ENCODE assay signal across 8 cellular contexts in the genomic region with DNA sequence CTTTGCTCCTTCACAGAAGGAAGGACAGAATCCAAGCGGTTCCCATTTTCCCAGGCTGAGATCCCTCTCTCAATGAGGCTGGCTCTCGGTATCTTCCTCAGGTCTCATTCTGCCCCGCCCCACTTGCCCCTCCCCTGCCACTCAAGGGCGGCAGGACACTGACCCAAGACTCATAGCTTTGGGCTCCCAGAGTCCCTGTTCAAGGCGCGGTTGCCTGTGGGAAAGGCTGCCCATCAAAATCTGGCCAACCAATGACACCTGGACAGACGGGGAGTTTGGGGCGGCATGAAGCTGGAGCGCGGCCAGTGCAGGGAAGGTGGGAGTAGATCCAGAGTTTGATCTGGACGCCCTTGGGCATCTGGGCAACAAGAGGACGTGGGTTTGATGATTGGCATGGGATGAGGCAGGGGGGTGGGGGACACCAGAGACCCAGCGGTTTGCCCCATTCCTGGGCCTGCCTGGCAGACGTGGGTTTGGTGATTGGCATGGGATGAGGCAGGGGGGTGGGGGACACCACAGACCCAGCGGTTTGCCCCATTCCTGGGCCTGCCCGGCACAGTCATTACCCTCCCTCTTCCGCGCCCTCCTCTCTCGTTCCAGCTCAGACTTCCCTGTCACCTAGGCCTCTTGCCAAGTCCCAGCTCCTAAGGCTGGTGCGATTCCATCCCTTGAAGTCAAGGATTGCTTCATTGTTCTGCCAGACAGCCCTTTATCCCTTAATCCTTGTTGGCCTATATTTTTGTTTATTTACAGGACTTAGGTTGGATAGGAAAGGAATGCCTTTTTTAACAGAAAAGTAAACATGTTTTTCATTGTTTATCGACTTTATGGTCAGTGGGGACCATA.
DNase-seq lines count a peak whose midpoint lies in the region; ATAC-seq and FAIRE-seq lines count a peak whose summit lies in the region.

No MANE protein-coding gene starts in this region.

- no peak overlapping the region for H3K23ac ChIP-seq in mesenchymal stem cell (ENCODE audit: low read length in 2 of 2)

- H3K9ac ChIP-seq in mesenchymal stem cell (ENCODE audit: low read length), result peak overlapping the region; percentile 91

- H3K4me3 Mint-ChIP-seq in stimulated activated naive CD8-positive, alpha-beta T cell treated with anti-CD3 and anti-CD28 coated beads, Interleukin-15, amount 100 ng/mL, for 72 hours, result peak overlapping the region in 1 of 2 donors; percentile 22

- H2AK5ac ChIP-seq in mesenchymal stem cell (ENCODE audit: low read length, severe bottlenecking), result peak overlapping the region; percentile 34

- peaks cover 19% of the 10 kb centered on the region for H3K4me1 ChIP-seq in mesenchymal stem cell (ENCODE audit: control insufficient read depth, insufficient read depth, low read depth, low read length)

- peak overlapping the region; percentile 86 to 88 for H3K18ac ChIP-seq in mesenchymal stem cell (ENCODE audit: low read depth in 1 of 2, low read length in 2 of 2)

- peak overlapping the region; percentile 0 to 86 for H3K4ac ChIP-seq in mesenchymal stem cell (ENCODE audit: low read depth in 1 of 2, low read length in 2 of 2)

- peaks cover 0 to 6% of the 10 kb centered on the region in 2 donors for H3K9me3 Mint-ChIP-seq in stimulated activated naive CD8-positive, alpha-beta T cell treated with anti-CD3 and anti-CD28 coated beads, Interleukin-15, amount 100 ng/mL, for 72 hours

- H2AFZ ChIP-seq in mesenchymal stem cell (ENCODE audit: low read depth, low read length), result no peak overlapping the region

- peak overlapping the region; percentile 93 for H4K91ac ChIP-seq in mesenchymal stem cell (ENCODE audit: low read length)

- H2BK120ac ChIP-seq in mesenchymal stem cell (ENCODE audit: low read depth, low read length), result peak overlapping the region; percentile 90

- peak overlapping the region; percentile 38 to 68 for H2BK12ac ChIP-seq in mesenchymal stem cell (ENCODE audit: low read length in 2 of 2)

- H4K8ac ChIP-seq in mesenchymal stem cell (ENCODE audit: low read length), result peak overlapping the region; percentile 9

- no peak for ATAC-seq in stimulated activated naive CD8-positive, alpha-beta T cell treated with anti-CD3 and anti-CD28 coated beads, Interleukin-15, amount 100 ng/mL, for 72 hours
- no peak for ATAC-seq in HG02884 (IDR thresholded peaks at IDR 0.05; ENCODE audit: unreplicated experiment)

- H3K27ac ChIP-seq in mesenchymal stem cell (ENCODE audit: low read length, poor library complexity, severe bottlenecking), result peak overlapping the region; percentile 37

- H2BK15ac ChIP-seq in mesenchymal stem cell (ENCODE audit: low read depth, poor library complexity, severe bottlenecking), result peak overlapping the region; percentile 21

- FAIRE-seq in urothelium cell line (lab: Jason Lieb, UNC), result peak; percentile 74

- H3K4me2 ChIP-seq in mesenchymal stem cell (ENCODE audit: low read length, poor library complexity, severe bottlenecking), result peak overlapping the region; percentile 91

- no peak overlapping the region for H2BK5ac ChIP-seq in mesenchymal stem cell (ENCODE audit: low read depth, low read length, poor library complexity, severe bottlenecking)

- peaks cover 61% of the 10 kb centered on the region for H3K4me1 Mint-ChIP-seq in stimulated activated naive CD8-positive, alpha-beta T cell treated with anti-CD3 and anti-CD28 coated beads, Interleukin-15, amount 100 ng/mL, for 72 hours

- peaks cover 2% of the 10 kb centered on the region for H3K79me1 ChIP-seq in mesenchymal stem cell (replicated peaks; ENCODE audit: low read length, poor library complexity, severe bottlenecking)

- H3K14ac ChIP-seq in mesenchymal stem cell (ENCODE audit: low read length in 2 of 2), result no peak overlapping the region

- no peaks in the 10 kb centered on the region for H3K27me3 Mint-ChIP-seq in stimulated activated naive CD8-positive, alpha-beta T cell treated with anti-CD3 and anti-CD28 coated beads, Interleukin-15, amount 100 ng/mL, for 72 hours

- no peaks in the 10 kb centered on the region for H3K9me3 ChIP-seq in mesenchymal stem cell (ENCODE audit: control insufficient read depth, low read length)

- WGBS in mesenchymal stem cell, result 48% methylated on average over 20 of the region's 21 CpGs

- H3K27me3 ChIP-seq in mesenchymal stem cell (ENCODE audit: control insufficient read depth in 1 of 2, insufficient read depth in 1 of 2, low read length in 2 of 2), result no peaks in the 10 kb centered on the region

- peak overlapping the region; percentile 57 to 81 for H3K4me3 ChIP-seq in mesenchymal stem cell (ENCODE audit: insufficient read depth in 1 of 2, low read depth in 1 of 2, low read length in 2 of 2)

- no peak overlapping the region for H3K27ac Mint-ChIP-seq in stimulated activated naive CD8-positive, alpha-beta T cell treated with anti-CD3 and anti-CD28 coated beads, Interleukin-15, amount 100 ng/mL, for 72 hours

- H3K36me3 ChIP-seq in mesenchymal stem cell (ENCODE audit: control insufficient read depth in 1 of 2, insufficient read depth in 2 of 2, low read depth in 1 of 2, low read length in 2 of 2), result no peaks in the 10 kb centered on the region

- DNase-seq in D341Med (ENCODE audit: low spot score) (peak; percentile 82), NCI-H226 (peak; percentile 84), dermis blood vessel endothelial cell (peak; percentile 69), mesenchymal stem cell (peak; percentile 85), urothelium cell line (ENCODE audit: low spot score) (peak; percentile 89), occipital lobe (lab: John Stamatoyannopoulos, UW) (no peak)
- DNase-seq in stimulated activated naive CD8-positive, alpha-beta T cell treated with anti-CD3 and anti-CD28 coated beads, Interleukin-15, amount 100 ng/mL, for 72 hours, result no peak

Comparison
In these comparisons a context has a peak if more than half of its experiments do, and no peak if none do; other contexts are left out.
1. DNase-seq: peak in D341Med (single experiment), NCI-H226 (single experiment), dermis blood vessel endothelial cell (single experiment), mesenchymal stem cell (single experiment) and urothelium cell line (single experiment); none in stimulated activated naive CD8-positive, alpha-beta T cell treated with anti-CD3 and anti-CD28 coated beads, Interleukin-15, amount 100 ng/mL, for 72 hours (0 of 2) and occipital lobe (single experiment).